26 cellular contexts compared by ENCODE assay signal in genomic region chr14:71203306-71203705, GRCh38.
A peak's percentile ranks its signal among the peaks of the same experiment; 100 is the strongest.
DNase-seq lines count a peak whose midpoint lies in the region; ATAC-seq and TF ChIP-seq lines count a peak whose summit lies in the region.
"Had no signal": no experiment of that assay in that cellular context is flagged by ENCODE, and none has a peak within 500 bp of the region (broad histone marks: within the 10 kb centered on the region; RNA-seq: fewer than 3 reads in every experiment).

No MANE protein-coding gene starts in this region.

- H3K4me3 ChIP-seq in fibroblast of mammary gland (ENCODE audit: control insufficient read depth, low read depth, low read length), result no peak overlapping the region
- no peak overlapping the region for H3K4me3 ChIP-seq in osteoblast (ENCODE audit: insufficient read depth, low read length)
- no peak overlapping the region for H3K4me3 ChIP-seq in CD8-positive, alpha-beta memory T cell (ENCODE audit: low read length)
- H3K4me3 ChIP-seq: adrenal gland, thyroid gland had no signal

- no peaks in the 10 kb centered on the region for H3K27me3 ChIP-seq in osteoblast (ENCODE audit: insufficient read depth, low read length)
- no peaks in the 10 kb centered on the region for H3K27me3 ChIP-seq in CD8-positive, alpha-beta memory T cell (ENCODE audit: insufficient read depth, low read length, poor library complexity, severe bottlenecking)
- H3K27me3 ChIP-seq: adrenal gland, brain microvascular endothelial cell, thyroid gland had no signal

- H2AFZ ChIP-seq in osteoblast (ENCODE audit: low read length), result no peak overlapping the region

- no peaks in the 10 kb centered on the region for H3K36me3 ChIP-seq in osteoblast (ENCODE audit: insufficient read depth, low read length)
- H3K36me3 ChIP-seq in CD8-positive, alpha-beta memory T cell (ENCODE audit: insufficient read depth, low read length), result no peaks in the 10 kb centered on the region
- H3K36me3 ChIP-seq: adrenal gland, brain microvascular endothelial cell, thyroid gland had no signal

- TF ChIP-seq CTCF in fibroblast of mammary gland (conservative IDR thresholded peaks at IDR 0.05; ENCODE audit: control insufficient read depth, insufficient read depth, low read depth, low read length), result no peak
- no peak for TF ChIP-seq CTCF in osteoblast (IDR thresholded peaks at IDR 0.05; ENCODE audit: extremely low read depth, low read depth, low read length)

- H3K4me2 ChIP-seq in osteoblast (ENCODE audit: insufficient read depth, low read length), result peak overlapping the region; percentile 13

- POLR2A ChIA-PET in CD8-positive, alpha-beta memory T cell (lab: Charles Lee), result no interaction called here

- H3K36me3 Mint-ChIP-seq in CD8-positive, alpha-beta memory T cell, result peaks cover 0 to 4% (median 3%) of the 10 kb centered on the region in 3 donors
- H3K36me3 Mint-ChIP-seq: memory B cell, T-cell had no signal

- H3K9me3 ChIP-seq in osteoblast (ENCODE audit: low read depth, low read length), result no peaks in the 10 kb centered on the region
- H3K9me3 ChIP-seq in CD8-positive, alpha-beta memory T cell (ENCODE audit: low read length), result no peaks in the 10 kb centered on the region
- H3K9me3 ChIP-seq: adrenal gland, thyroid gland had no signal

- H3K27ac Mint-ChIP-seq in CD8-positive, alpha-beta memory T cell, result peak overlapping the region in 1 of 8 donors; percentile 64
- H3K27ac Mint-ChIP-seq: activated CD8-positive, alpha-beta memory T cell treated with anti-CD3 and anti-CD28 coated beads, Interleukin-2, amount 10 ng/mL, durations not matched to agents 7 days and 5 days; memory B cell; progenitor cell of endocrine pancreas; T-cell had no signal

- CTCF ChIA-PET in CD8-positive, alpha-beta memory T cell (lab: Charles Lee), result no interaction called here

- no peak overlapping the region for H3K27ac ChIP-seq in osteoblast (ENCODE audit: low read depth, low read length)
- no peak overlapping the region for H3K27ac ChIP-seq in CD8-positive, alpha-beta memory T cell (ENCODE audit: low read depth, low read length)
- H3K27ac ChIP-seq: adrenal gland, brain microvascular endothelial cell, thyroid gland had no signal

- H3K4me1 ChIP-seq in osteoblast (ENCODE audit: insufficient read depth, low read length), result peaks cover 27% of the 10 kb centered on the region
- H3K4me1 ChIP-seq in CD8-positive, alpha-beta memory T cell (ENCODE audit: insufficient read depth, low read length), result no peaks in the 10 kb centered on the region
- H3K4me1 ChIP-seq: adrenal gland, thyroid gland had no signal

- ATAC-seq in GM19397 (IDR thresholded peaks at IDR 0.05; ENCODE audit: unreplicated experiment) (no peak), GM19452 (IDR thresholded peaks at IDR 0.05; ENCODE audit: unreplicated experiment) (no peak)
- ATAC-seq: activated CD8-positive, alpha-beta memory T cell treated with anti-CD3 and anti-CD28 coated beads, Interleukin-2, amount 10 ng/mL, durations not matched to agents 7 days and 5 days; HCT116; left lobe of liver; sciatic nerve; T-cell had no signal

- peaks cover 0 to 4% (median 0%) of the 10 kb centered on the region in 3 donors for H3K4me1 Mint-ChIP-seq in CD8-positive, alpha-beta memory T cell
- H3K4me1 Mint-ChIP-seq: activated CD8-positive, alpha-beta memory T cell treated with anti-CD3 and anti-CD28 coated beads, Interleukin-2, amount 10 ng/mL, durations not matched to agents 7 days and 5 days; memory B cell; T-cell had no signal

- H4K20me1 ChIP-seq in osteoblast (ENCODE audit: insufficient read depth, low read length), result no peaks in the 10 kb centered on the region

- no peaks in the 10 kb centered on the region for H3K79me2 ChIP-seq in osteoblast (ENCODE audit: insufficient read depth, low read length)

- DNase-seq in ELR (ENCODE audit: low read depth) (peak; percentile 80), NCI-H226 (peak; percentile 51), fibroblast of mammary gland (ENCODE audit: low read depth) (peak; percentile 16), osteoblast (ENCODE audit: insufficient read length, low spot score, missing footprints) (no peak)
- no peak for DNase-seq in CD8-positive, alpha-beta memory T cell
- DNase-seq in activated CD4-positive, CD25-positive, alpha-beta regulatory T cell (lab: John Stamatoyannopoulos, UW), result no peak
- DNase-seq: ACHN; activated CD4-positive, alpha-beta T cell treated with anti-CD3 and anti-CD28 coated beads, Interleukin-2, amount 50 U/mL, for 4 hours; activated CD8-positive, alpha-beta memory T cell treated with anti-CD3 and anti-CD28 coated beads, Interleukin-2, amount 10 ng/mL, durations not matched to agents 7 days and 5 days; activated T-cell treated with anti-CD3 and anti-CD28 coated beads, Interleukin-2, amount 50 U/mL, for 48 hours; adrenal gland; brain microvascular endothelial cell; NCI-H1092 treated with DMSO at 0.1 percent for 48 hours; NCI-H187; NCI-H2171; NCI-H510A; stimulated activated CD4-positive, alpha-beta T cell treated with anti-CD3 and anti-CD28 coated beads, Interleukin-4, amount 100 ng/mL, for 1 hour; T-cell; thyroid gland had no signal

- H3K27me3 Mint-ChIP-seq in CD8-positive, alpha-beta memory T cell, result peaks cover 0 to 2% of the 10 kb centered on the region in 2 donors
- H3K27me3 Mint-ChIP-seq: T-cell had no signal

- no peak overlapping the region for H3K4me3 Mint-ChIP-seq in CD8-positive, alpha-beta memory T cell
- H3K4me3 Mint-ChIP-seq: activated CD8-positive, alpha-beta memory T cell treated with anti-CD3 and anti-CD28 coated beads, Interleukin-2, amount 10 ng/mL, durations not matched to agents 7 days and 5 days; memory B cell; T-cell had no signal

- no peaks in the 10 kb centered on the region for H3K9me3 Mint-ChIP-seq in CD8-positive, alpha-beta memory T cell
- H3K9me3 Mint-ChIP-seq: T-cell had no signal

Comparison
In these comparisons a context has a peak if more than half of its experiments do, and no peak if none do; other contexts are left out.
1. DNase-seq: peak in ELR (single experiment), NCI-H226 (single experiment) and fibroblast of mammary gland (single experiment); none in osteoblast (single experiment), CD8-positive, alpha-beta memory T cell (0 of 5) and activated CD4-positive, CD25-positive, alpha-beta regulatory T cell (0 of 4).